In the genomic region with DNA sequence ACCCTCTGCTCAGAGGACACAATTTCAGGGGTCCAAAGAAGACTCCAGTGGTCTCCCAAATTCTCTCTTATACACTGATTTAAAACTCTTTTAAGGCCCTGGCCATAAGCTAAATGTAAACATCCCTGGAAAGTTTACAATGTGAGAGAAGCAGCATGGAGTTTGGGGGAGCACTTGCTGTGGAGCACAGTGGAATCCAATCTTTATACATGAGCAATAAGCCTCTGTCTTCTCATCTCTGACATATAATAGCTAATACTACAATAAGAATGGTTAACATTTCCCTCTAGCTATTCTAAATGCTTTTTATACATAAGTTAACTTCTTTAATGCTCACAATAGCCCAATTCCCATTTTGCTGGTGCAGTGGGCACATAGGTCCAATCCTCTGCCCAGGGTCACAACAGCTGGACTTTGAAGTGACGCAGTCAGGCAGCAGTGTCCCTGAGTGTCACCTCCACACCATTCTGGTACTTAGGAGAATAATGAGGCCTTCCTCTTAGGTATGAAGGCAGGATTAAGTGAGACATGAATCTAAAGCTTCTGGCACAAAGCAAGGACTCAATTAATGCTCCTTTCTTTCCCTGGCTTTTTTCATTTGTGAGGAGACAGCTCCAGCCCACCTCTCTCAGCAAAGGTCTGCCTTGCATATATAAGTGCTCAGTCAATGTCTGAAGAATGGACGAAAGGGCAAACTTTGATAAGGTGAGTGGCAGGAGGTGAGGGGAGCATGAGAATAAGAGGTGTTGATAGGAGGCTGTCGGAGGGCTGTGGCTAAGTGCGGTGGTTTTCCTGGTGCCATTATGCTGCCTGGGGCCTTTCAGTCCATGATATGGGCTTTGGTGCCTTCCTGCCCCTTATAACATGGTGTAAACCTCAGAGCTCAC, we compare ENCODE assay signal across 15 cellular contexts. TPM values are rescaled to one million over a fixed set of nuclear protein-coding genes. Genes with fewer than 3 reads are reported as not detected.
DNase-seq lines count a peak whose midpoint lies in the region; ATAC-seq, FAIRE-seq and TF ChIP-seq lines count a peak whose summit lies in the region.
"Had no signal": no experiment of that assay in that cellular context is flagged by ENCODE, and none has a peak within 500 bp of the region (broad histone marks: within the 10 kb centered on the region; RNA-seq: fewer than 3 reads in every experiment).

No MANE protein-coding gene starts in this region.

- H3K27ac Mint-ChIP-seq in activated CD8-positive, alpha-beta memory T cell treated with anti-CD3 and anti-CD28 coated beads, Interleukin-2, amount 10 ng/mL, durations not matched to agents 7 days and 5 days, result peak overlapping the region; percentile 93
- H3K27ac Mint-ChIP-seq in activated CD8-positive, alpha-beta T cell treated with anti-CD3 and anti-CD28 coated beads for 36 hours, result peak overlapping the region; percentile 57

- H3K79me2 ChIP-seq in HepG2 (ENCODE audit: insufficient read depth, low read length), result no peaks in the 10 kb centered on the region

- H3K4me2 ChIP-seq in HepG2 (ENCODE audit: low read depth, low read length), result 0 out of 2 replicates have a peak overlapping the region, but pooled peaks have one; percentile 74

- ATAC-seq in activated CD8-positive, alpha-beta memory T cell treated with anti-CD3 and anti-CD28 coated beads, Interleukin-2, amount 10 ng/mL, durations not matched to agents 7 days and 5 days, result no peak
- no peak for ATAC-seq in activated CD8-positive, alpha-beta T cell treated with anti-CD3 and anti-CD28 coated beads for 36 hours
- ATAC-seq in HepG2 (no peak), GM19452 (IDR thresholded peaks at IDR 0.05; ENCODE audit: unreplicated experiment) (no peak)

- H3K9me3 ChIP-seq in HepG2 (ENCODE audit: low read length), result no peaks in the 10 kb centered on the region

- H3K4me1 Mint-ChIP-seq in activated CD8-positive, alpha-beta memory T cell treated with anti-CD3 and anti-CD28 coated beads, Interleukin-2, amount 10 ng/mL, durations not matched to agents 7 days and 5 days, result peaks cover 89% of the 10 kb centered on the region
- peaks cover 72% of the 10 kb centered on the region for H3K4me1 Mint-ChIP-seq in activated CD8-positive, alpha-beta T cell treated with anti-CD3 and anti-CD28 coated beads for 36 hours (ENCODE audit: low read depth)

- no peak for TF ChIP-seq CTCF in activated CD8-positive, alpha-beta T cell treated with anti-CD3 and anti-CD28 coated beads for 36 hours (IDR thresholded peaks at IDR 0.05)
- no peak for TF ChIP-seq CTCF in HepG2 (CRISPR knock-in tag; IDR thresholded peaks at IDR 0.05)

- no peak for DNase-seq in activated CD8-positive, alpha-beta memory T cell treated with anti-CD3 and anti-CD28 coated beads, Interleukin-2, amount 10 ng/mL, durations not matched to agents 7 days and 5 days
- DNase-seq in activated CD8-positive, alpha-beta memory T cell treated with anti-CD3 and anti-CD28 coated beads, Interleukin-2, amount 50 U/mL, for 48 hours, result no peak
- no peak for DNase-seq in activated CD8-positive, alpha-beta T cell treated with anti-CD3 and anti-CD28 coated beads for 36 hours
- DNase-seq in HepG2 (ENCODE audit: low spot score) (no peak), anterior cingulate cortex (lab: John Stamatoyannopoulos, UW) (no peak), NCI-H526 (lab: John Stamatoyannopoulos, UW) (no peak)
- DNase-seq: DMS79 treated with DMSO at 0.1 percent for 48 hours, foreskin melanocyte, NCI-H1417 treated with DMSO at 0.1 percent for 48 hours, NCI-H510A treated with DMSO at 0.1 percent for 48 hours, trophoblast cell had no signal

- in situ Hi-C loops in HepG2 (cut with HindIII; ENCODE audit: extremely low pct_ligation_motif_present, low pct_unique_long_range_greater_than_20kb), result loop anchor here (10.0 kb wide), 3 partner anchors 459 to 979 kb away; partner anchors contain the start of gene TIPARP

- TF ChIP-seq RAD21 in HepG2 (CRISPR knock-in tag; IDR thresholded peaks at IDR 0.05), result no peak

- no TSS peak for BruUV-seq in HepG2 (replicated peaks; lab: Mats Ljungman, UMichigan)

- intact Hi-C loops in activated CD8-positive, alpha-beta T cell treated with anti-CD3 and anti-CD28 coated beads for 36 hours (cut with micrococcal nuclease), result loop anchor here (5.0 kb wide), 1 partner anchor 456 kb away; no protein-coding TSS in a partner anchor
- intact Hi-C loops in HepG2 (cut with micrococcal nuclease; ENCODE audit: unreplicated experiment), result loop anchor here (10.0 kb wide), 3 partner anchors 149 to 749 kb away; no protein-coding TSS in a partner anchor

- no peaks in the 10 kb centered on the region for H3K36me3 ChIP-seq in HepG2 (replicated peaks in 1 of 2; ENCODE audit: control insufficient read depth in 1 of 2, insufficient read depth in 2 of 2, low read length in 2 of 2)

- CTCF ChIA-PET in activated CD8-positive, alpha-beta memory T cell treated with anti-CD3 and anti-CD28 coated beads, Interleukin-2, amount 10 ng/mL, durations not matched to agents 7 days and 5 days (lab: Charles Lee), result interaction anchor here (1.3 to 19.3 kb wide), 3 partner anchors 16 to 459 kb away, joined by 4 to 332 read pairs (median 8); partner anchors contain the start of gene TIPARP
- CTCF ChIA-PET in activated CD8-positive, alpha-beta T cell treated with anti-CD3 and anti-CD28 coated beads for 36 hours (lab: Charles Lee), result interaction anchor here (1.1 to 1.7 kb wide), 5 partner anchors 14 to 579 kb away, joined by 3 to 6 read pairs (median 4); partner anchors contain the start of gene SSR3
- CTCF ChIA-PET in HepG2 (lab: Yijun Ruan, JAX; ENCODE audit: low intra/inter-chr PET ratio, low total read pairs), result no interaction called here

- H4K20me1 ChIP-seq in HepG2 (ENCODE audit: insufficient read depth, low read length), result no peaks in the 10 kb centered on the region

- H2AFZ ChIP-seq in HepG2 (ENCODE audit: low read length), result no peak overlapping the region

- POLR2A ChIA-PET in activated CD8-positive, alpha-beta T cell treated with anti-CD3 and anti-CD28 coated beads for 36 hours (lab: Charles Lee), result interaction anchor here (2.6 kb wide), 1 partner anchor 26 kb away, joined by 15 read pairs; the partner anchor contains the start of gene CCNL1
- POLR2A ChIA-PET in HepG2 (lab: Yijun Ruan, JAX), result interaction anchor here (1.1 to 5.2 kb wide), 5 partner anchors 11 to 44 kb away, joined by 5 to 100 read pairs (median 7); partner anchors contain the start of gene CCNL1

- no peak for TF ChIP-seq POLR2A in HepG2 (IDR thresholded peaks at IDR 0.05; ENCODE audit: insufficient read depth in 1 of 2, low read depth in 2 of 2, low read length in 2 of 2)

- H3K9ac ChIP-seq in HepG2 (ENCODE audit: insufficient read depth, low read depth, low read length), result peak overlapping the region; percentile 23; the same call in 1 of the 2 replicates

- no peak for TF ChIP-seq EP300 in HepG2 (IDR thresholded peaks at IDR 0.05; ENCODE audit: low read depth in 2 of 2, low read length in 2 of 2)
- TF ChIP-seq EP300 in HepG2 (CRISPR knock-in tag; IDR thresholded peaks at IDR 0.05; ENCODE audit: borderline replicate concordance), result no peak

- H3K4me3 Mint-ChIP-seq in activated CD8-positive, alpha-beta memory T cell treated with anti-CD3 and anti-CD28 coated beads, Interleukin-2, amount 10 ng/mL, durations not matched to agents 7 days and 5 days, result no peak overlapping the region
- no peak overlapping the region for H3K4me3 Mint-ChIP-seq in activated CD8-positive, alpha-beta T cell treated with anti-CD3 and anti-CD28 coated beads for 36 hours

- peak overlapping the region; percentile 89 for H3K27ac ChIP-seq in HepG2 (ENCODE audit: extremely low read length, insufficient read depth, low read length)
- H3K27ac ChIP-seq in temporal lobe (ENCODE audit: low read depth, low read length), result peak overlapping the region; percentile 99

- no peak overlapping the region for H3K4me3 ChIP-seq in HepG2 (replicated peaks in 1 of 3; ENCODE audit: insufficient read depth in 1 of 3, low read depth in 2 of 3, low read length in 3 of 3)
- H3K4me3 ChIP-seq: skin epidermis had no signal

- H3K4me1 ChIP-seq in HepG2 (ENCODE audit: insufficient read depth, low read length), result peaks cover 83% of the 10 kb centered on the region

- WGBS in HepG2 (ENCODE audit: low lambda C conversion rate), result 68% methylated on average over 4 of the region's 4 CpGs

- H3K36me3 Mint-ChIP-seq in activated CD8-positive, alpha-beta memory T cell treated with anti-CD3 and anti-CD28 coated beads, Interleukin-2, amount 10 ng/mL, durations not matched to agents 7 days and 5 days, result peaks cover 11% of the 10 kb centered on the region
- peaks cover 6% of the 10 kb centered on the region for H3K36me3 Mint-ChIP-seq in activated CD8-positive, alpha-beta T cell treated with anti-CD3 and anti-CD28 coated beads for 36 hours (ENCODE audit: low read depth)

- no peaks in the 10 kb centered on the region for H3K27me3 ChIP-seq in HepG2 (ENCODE audit: control insufficient read depth in 1 of 2, insufficient read depth in 2 of 2, low read length in 2 of 2)

- no peak for FAIRE-seq in HepG2 (lab: Jason Lieb, UNC)
- FAIRE-seq: astrocyte had no signal

- no peaks in the 10 kb centered on the region for H3K9me3 Mint-ChIP-seq in activated CD8-positive, alpha-beta memory T cell treated with anti-CD3 and anti-CD28 coated beads, Interleukin-2, amount 10 ng/mL, durations not matched to agents 7 days and 5 days (ENCODE audit: low read depth)
- H3K9me3 Mint-ChIP-seq in activated CD8-positive, alpha-beta T cell treated with anti-CD3 and anti-CD28 coated beads for 36 hours, result no peaks in the 10 kb centered on the region

- H3K27me3 Mint-ChIP-seq in activated CD8-positive, alpha-beta memory T cell treated with anti-CD3 and anti-CD28 coated beads, Interleukin-2, amount 10 ng/mL, durations not matched to agents 7 days and 5 days, result no peaks in the 10 kb centered on the region
- H3K27me3 Mint-ChIP-seq in activated CD8-positive, alpha-beta T cell treated with anti-CD3 and anti-CD28 coated beads for 36 hours, result no peaks in the 10 kb centered on the region

RNA-seq across cellular contexts. Expression of gene CCNL1, which starts 26.3 kb away (rescaled TPM):
- 100 to 1,000 TPM; 166 to 254 TPM for total RNA-seq in activated CD8-positive, alpha-beta memory T cell treated with anti-CD3 and anti-CD28 coated beads, Interleukin-2, amount 10 ng/mL, durations not matched to agents 7 days and 5 days
- total RNA-seq in activated CD8-positive, alpha-beta T cell treated with anti-CD3 and anti-CD28 coated beads for 36 hours, result 100 to 1,000 TPM; 180 to 191 TPM
- total RNA-seq in HepG2 (2016; rRNA removed; fragmentation: Illumina TruSeq; extraction: Trizol), result 23.5 and 151 TPM in 2 replicates
- total RNA-seq in HepG2 (2016; cell fraction: cytosol; rRNA removed; fragmentation: Illumina TruSeq; extraction: Trizol; ENCODE audit: low read depth), result 18.9 and 19.9 TPM in 2 replicates
- 22.0 and 151 TPM in 2 replicates for total RNA-seq in HepG2 (2016; cell fraction: insoluble cytoplasmic fraction; rRNA removed; fragmentation: Illumina TruSeq; extraction: Trizol)
- 19.5 and 22.9 TPM in 2 replicates for total RNA-seq in HepG2 (2016; cell fraction: membrane; rRNA removed; fragmentation: Illumina TruSeq; extraction: Trizol)
- 552 TPM in 2 replicates for total RNA-seq in HepG2 (2016; cell fraction: nucleus; rRNA removed; fragmentation: Illumina TruSeq; extraction: Trizol)
- polyA plus RNA-seq in HepG2 (2011; rRNA removed), result 303 and 309 TPM in 2 replicates
- polyA plus RNA-seq in HepG2 (2011; cell fraction: cytosol; rRNA removed), result 35.9 and 39.3 TPM in 2 replicates
- polyA plus RNA-seq in HepG2 (2011; cell fraction: nucleus; rRNA removed), result 1,033 and 1,155 TPM in 2 replicates
- polyA plus RNA-seq in HepG2 (2012), result 118 and 121 TPM in 2 replicates
- 4.9 and 6.1 TPM in 2 replicates for polyA plus RNA-seq in HepG2 (2016; cell fraction: cytosol; fragmentation: Illumina TruSeq; extraction: Trizol; ENCODE audit: low read depth)
- polyA plus RNA-seq in HepG2 (2016; cell fraction: insoluble cytoplasmic fraction; fragmentation: Illumina TruSeq; extraction: Trizol; ENCODE audit: low read depth), result 26.1 and 28.4 TPM in 2 replicates
- polyA plus RNA-seq in HepG2 (2016; cell fraction: membrane; fragmentation: Illumina TruSeq; extraction: Trizol; ENCODE audit: low read depth), result 6.6 and 9.0 TPM in 2 replicates
- polyA plus RNA-seq in HepG2 (2016; cell fraction: nucleus; fragmentation: Illumina TruSeq; extraction: Trizol; ENCODE audit: insufficient read depth, low read depth), result 607 and 612 TPM in 2 replicates
- 138 and 193 TPM in 2 replicates for polyA minus RNA-seq in HepG2 (2011; rRNA and poly(A)+ RNA removed; ENCODE audit: low replicate concordance)
- polyA minus RNA-seq in HepG2 (2011; cell fraction: cytosol; rRNA and poly(A)+ RNA removed), result 30.6 and 49.5 TPM in 2 replicates
- 1,410 and 1,557 TPM in 2 replicates for polyA minus RNA-seq in HepG2 (2011; cell fraction: nucleus; rRNA and poly(A)+ RNA removed)
- 68.1 TPM for total RNA-seq in temporal lobe
